8 cellular contexts compared by ENCODE assay signal in the genomic region with DNA sequence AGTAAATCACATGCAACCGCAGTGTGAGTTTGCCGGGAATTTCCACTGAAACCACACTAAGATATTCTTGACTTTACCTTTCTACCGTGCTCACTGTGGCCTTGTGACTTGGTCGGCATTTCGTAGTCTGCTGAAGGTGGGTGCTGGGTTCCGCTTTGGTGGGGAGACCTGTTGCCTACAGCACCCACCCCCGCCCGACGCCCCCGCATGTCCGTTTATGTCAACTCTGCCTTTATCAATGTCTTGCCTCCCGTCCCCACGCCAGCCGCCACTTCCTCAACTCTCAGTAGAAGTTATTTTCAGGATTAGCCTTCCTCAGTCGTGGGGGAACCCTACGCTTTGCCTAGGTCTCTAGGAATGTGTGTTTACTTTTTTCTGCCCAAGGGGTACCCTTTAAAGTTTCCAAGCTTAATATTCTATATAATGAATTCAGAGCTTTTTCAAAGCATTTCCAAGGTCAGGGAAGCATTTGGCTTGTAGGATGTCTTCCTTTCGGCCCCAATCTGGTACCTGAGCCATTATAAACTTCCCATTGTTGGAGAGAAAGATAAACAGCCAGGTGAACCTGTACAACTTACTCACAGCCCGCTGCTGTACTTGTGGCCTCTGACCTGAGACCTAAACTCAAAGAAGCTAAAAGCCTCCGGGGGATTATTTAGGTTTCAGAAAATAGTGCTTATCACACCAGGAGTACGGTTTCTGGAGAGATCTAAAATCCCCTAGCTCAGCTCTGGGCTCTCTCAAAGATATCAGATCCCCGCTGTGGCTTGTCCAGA. TPM values are rescaled to one million over a fixed set of nuclear protein-coding genes. Genes with fewer than 3 reads are reported as not detected.
DNase-seq lines count a peak whose midpoint lies in the region; ATAC-seq, FAIRE-seq and TF ChIP-seq lines count a peak whose summit lies in the region.

No MANE protein-coding gene starts in this region.

- H3K36me3 Mint-ChIP-seq in CD8-positive, alpha-beta T cell = no peaks in the 10 kb centered on the region
- no peaks in the 10 kb centered on the region; the same call in 2 of the 3 replicates for H3K36me3 Mint-ChIP-seq in GM23338 (ENCODE audit: low read depth)

- no peak for FAIRE-seq in RCC 7860 (lab: Jason Lieb, UNC)

- H3K27me3 Mint-ChIP-seq in CD8-positive, alpha-beta T cell (ENCODE audit: low read depth) = no peaks in the 10 kb centered on the region
- H3K27me3 Mint-ChIP-seq in GM23338 (ENCODE audit: insufficient read depth, low read depth, poor library complexity) = peaks cover 2% of the 10 kb centered on the region

- POLR2A ChIA-PET in CD8-positive, alpha-beta T cell (lab: Charles Lee) = interaction anchor here (0.8 kb wide), 1 partner anchor 10 kb away, joined by 3 read pairs; no protein-coding TSS in a partner anchor

- H3K27me3 ChIP-seq in CD8-positive, alpha-beta T cell (ENCODE audit: insufficient read depth, low read length) = no peaks in the 10 kb centered on the region
- H3K27me3 ChIP-seq in GM23338 (ENCODE audit: insufficient read depth) (no peaks in the 10 kb centered on the region), osteoblast (ENCODE audit: insufficient read depth, low read length) (no peaks in the 10 kb centered on the region), psoas muscle (ENCODE audit: insufficient read depth in 3 of 3, low read length in 2 of 3) (no peaks in the 10 kb centered on the region)

- H3K9me3 ChIP-seq in CD8-positive, alpha-beta T cell (ENCODE audit: low read length) = no peaks in the 10 kb centered on the region
- H3K9me3 ChIP-seq in osteoblast (ENCODE audit: low read depth, low read length) (no peaks in the 10 kb centered on the region), psoas muscle (no peaks in the 10 kb centered on the region)

- H3K4me3 Mint-ChIP-seq in CD8-positive, alpha-beta T cell = peak overlapping the region; percentile 72
- no peak overlapping the region for H3K4me3 Mint-ChIP-seq in GM23338

- WGBS in psoas muscle, 3 donors = 80 to 84% (median 83%) methylated on average over 21 of the region's 21 CpGs

- peaks cover 23% of the 10 kb centered on the region for H3K4me1 Mint-ChIP-seq in CD8-positive, alpha-beta T cell (ENCODE audit: low read depth)
- H3K4me1 Mint-ChIP-seq in GM23338 = peaks cover 16% of the 10 kb centered on the region

- DNase-seq in CD8-positive, alpha-beta T cell = peak; percentile 8 to 75 (median 50)
- no peak for DNase-seq in GM23338 (ENCODE audit: low spot score)
- peak; percentile 64 for DNase-seq in RCC 7860 (ENCODE audit: low spot score)
- DNase-seq in activated gamma-delta T cell treated with anti-CD3 and anti-CD28 coated beads, Interleukin-2, amount 50 U/mL, for 16 hours (ENCODE audit: low read depth) = peak; percentile 53
- peak; percentile 77 for DNase-seq in renal cortical epithelial cell (ENCODE audit: low read depth)
- no peak for DNase-seq in mesenteric fat pad (ENCODE audit: low spot score)
- no peak for DNase-seq in osteoblast (ENCODE audit: insufficient read length, low spot score, missing footprints)
- no peak for DNase-seq in psoas muscle

- H3K9me2 ChIP-seq in GM23338 (ENCODE audit: insufficient read depth) = no peaks in the 10 kb centered on the region

- H3K4me2 ChIP-seq in GM23338 (no peak overlapping the region), osteoblast (ENCODE audit: insufficient read depth, low read length) (no peak overlapping the region)

- H4K20me1 ChIP-seq in GM23338 (replicated peaks; ENCODE audit: insufficient read depth) (no peaks in the 10 kb centered on the region), osteoblast (ENCODE audit: insufficient read depth, low read length) (no peaks in the 10 kb centered on the region)

- ATAC-seq in CD8-positive, alpha-beta T cell = peak; percentile 88
- ATAC-seq in GM23338 (no peak), psoas muscle (no peak)

- H3F3A ChIP-seq in GM23338 (replicated peaks; ENCODE audit: low read depth) = no peaks in the 10 kb centered on the region

- no peak overlapping the region for H3K27ac ChIP-seq in CD8-positive, alpha-beta T cell (ENCODE audit: low read depth, low read length)
- H3K27ac ChIP-seq in GM23338 (ENCODE audit: low read depth) (peak overlapping the region; percentile 74; the same call in 1 of the 2 replicates), osteoblast (ENCODE audit: low read depth, low read length) (no peak overlapping the region), psoas muscle (no peak overlapping the region)

- peaks cover 13% of the 10 kb centered on the region for H3K4me1 ChIP-seq in CD8-positive, alpha-beta T cell (ENCODE audit: insufficient read depth, low read length)
- peaks cover 7% of the 10 kb centered on the region; the same call in 1 of the 2 replicates for H3K4me1 ChIP-seq in GM23338 (ENCODE audit: insufficient read depth)
- H3K4me1 ChIP-seq in osteoblast (ENCODE audit: insufficient read depth, low read length) = no peaks in the 10 kb centered on the region
- H3K4me1 ChIP-seq in psoas muscle = no peaks in the 10 kb centered on the region

- H3K9me3 Mint-ChIP-seq in CD8-positive, alpha-beta T cell = no peaks in the 10 kb centered on the region
- H3K9me3 Mint-ChIP-seq in GM23338 = no peaks in the 10 kb centered on the region

- CTCF ChIA-PET in CD8-positive, alpha-beta T cell (lab: Charles Lee) = interaction anchor here (0.6 kb wide), 1 partner anchor 62 kb away, joined by 3 read pairs; no protein-coding TSS in a partner anchor

- peak overlapping the region; percentile 39 for H3K4me3 ChIP-seq in CD8-positive, alpha-beta T cell (ENCODE audit: low read depth, low read length)
- H3K4me3 ChIP-seq in GM23338 (no peak overlapping the region), osteoblast (ENCODE audit: insufficient read depth, low read length) (no peak overlapping the region), psoas muscle (no peak overlapping the region)

- no peak for TF ChIP-seq CTCF in CD8-positive, alpha-beta T cell (IDR thresholded peaks at IDR 0.05)
- TF ChIP-seq CTCF in GM23338 (conservative IDR thresholded peaks at IDR 0.05; ENCODE audit: low read depth in 2 of 2) (no peak), osteoblast (IDR thresholded peaks at IDR 0.05; ENCODE audit: extremely low read depth, low read depth, low read length) (no peak), psoas muscle (IDR thresholded peaks at IDR 0.05) (no peak)

- intact Hi-C loops in CD8-positive, alpha-beta T cell (cut with DNase I, micrococcal nuclease) = no loop called here
- intact Hi-C loops in psoas muscle (cut with DNase I) = no loop called here

- no peak overlapping the region for H2AFZ ChIP-seq in GM23338
- no peak overlapping the region for H2AFZ ChIP-seq in osteoblast (ENCODE audit: low read length)

- H3K36me3 ChIP-seq in CD8-positive, alpha-beta T cell (ENCODE audit: insufficient read depth, low read length) = no peaks in the 10 kb centered on the region
- no peaks in the 10 kb centered on the region for H3K36me3 ChIP-seq in GM23338 (ENCODE audit: insufficient read depth)
- no peaks in the 10 kb centered on the region for H3K36me3 ChIP-seq in osteoblast (ENCODE audit: insufficient read depth, low read length)
- H3K36me3 ChIP-seq in psoas muscle (ENCODE audit: insufficient read depth in 1 of 2, low read depth in 1 of 2) = no peaks in the 10 kb centered on the region

- peak overlapping the region; percentile 79 for H3K27ac Mint-ChIP-seq in CD8-positive, alpha-beta T cell
- H3K27ac Mint-ChIP-seq in GM23338 = peak overlapping the region; percentile 56; the same call in 1 of the 2 replicates

- H3K79me2 ChIP-seq in GM23338 (replicated peaks; ENCODE audit: insufficient read depth) (no peaks in the 10 kb centered on the region), osteoblast (ENCODE audit: insufficient read depth, low read length) (no peaks in the 10 kb centered on the region)

TF ChIP-seq in GM23338, 12 proteins besides CTCF, POLR2A, EP300 and RAD21 (continues in another document):
- TF ChIP-seq STAT1 (IDR thresholded peaks at IDR 0.05; ENCODE audit: unreplicated experiment) = no peak
- TF ChIP-seq JUNB (IDR thresholded peaks at IDR 0.05; ENCODE audit: unreplicated experiment) = no peak
- no peak for TF ChIP-seq CREB1 (CRISPR knock-in tag; IDR thresholded peaks at IDR 0.05; ENCODE audit: low read depth)
- TF ChIP-seq, protein P1, sequence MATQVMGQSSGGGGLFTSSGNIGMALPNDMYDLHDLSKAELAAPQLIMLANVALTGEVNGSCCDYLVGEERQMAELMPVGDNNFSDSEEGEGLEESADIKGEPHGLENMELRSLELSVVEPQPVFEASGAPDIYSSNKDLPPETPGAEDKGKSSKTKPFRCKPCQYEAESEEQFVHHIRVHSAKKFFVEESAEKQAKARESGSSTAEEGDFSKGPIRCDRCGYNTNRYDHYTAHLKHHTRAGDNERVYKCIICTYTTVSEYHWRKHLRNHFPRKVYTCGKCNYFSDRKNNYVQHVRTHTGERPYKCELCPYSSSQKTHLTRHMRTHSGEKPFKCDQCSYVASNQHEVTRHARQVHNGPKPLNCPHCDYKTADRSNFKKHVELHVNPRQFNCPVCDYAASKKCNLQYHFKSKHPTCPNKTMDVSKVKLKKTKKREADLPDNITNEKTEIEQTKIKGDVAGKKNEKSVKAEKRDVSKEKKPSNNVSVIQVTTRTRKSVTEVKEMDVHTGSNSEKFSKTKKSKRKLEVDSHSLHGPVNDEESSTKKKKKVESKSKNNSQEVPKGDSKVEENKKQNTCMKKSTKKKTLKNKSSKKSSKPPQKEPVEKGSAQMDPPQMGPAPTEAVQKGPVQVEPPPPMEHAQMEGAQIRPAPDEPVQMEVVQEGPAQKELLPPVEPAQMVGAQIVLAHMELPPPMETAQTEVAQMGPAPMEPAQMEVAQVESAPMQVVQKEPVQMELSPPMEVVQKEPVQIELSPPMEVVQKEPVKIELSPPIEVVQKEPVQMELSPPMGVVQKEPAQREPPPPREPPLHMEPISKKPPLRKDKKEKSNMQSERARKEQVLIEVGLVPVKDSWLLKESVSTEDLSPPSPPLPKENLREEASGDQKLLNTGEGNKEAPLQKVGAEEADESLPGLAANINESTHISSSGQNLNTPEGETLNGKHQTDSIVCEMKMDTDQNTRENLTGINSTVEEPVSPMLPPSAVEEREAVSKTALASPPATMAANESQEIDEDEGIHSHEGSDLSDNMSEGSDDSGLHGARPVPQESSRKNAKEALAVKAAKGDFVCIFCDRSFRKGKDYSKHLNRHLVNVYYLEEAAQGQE (IDR thresholded peaks at IDR 0.05; ENCODE audit: unreplicated experiment) = no peak

RNA-seq across cellular contexts. Expression of a gene that starts 54.2 kb away (rescaled TPM):
- 10 to 100 TPM; 13.7 to 16.0 TPM for total RNA-seq in CD8-positive, alpha-beta T cell
- 42.8 and 62.0 TPM in 2 replicates for total RNA-seq in GM23338 (2014; rRNA removed; shearing (Covaris generic))
- polyA plus RNA-seq in GM23338 (2016; fragmentation: Nextera tagmentation; extraction: Ambion mirVana) = 57.7 and 70.4 TPM in 2 replicates
- 18.2 and 18.4 TPM in 2 replicates for total RNA-seq in renal cortical epithelial cell
- 11.0 TPM for total RNA-seq in mesenteric fat pad
- total RNA-seq in osteoblast = 18.8 and 25.3 TPM in 2 replicates
- total RNA-seq in psoas muscle = 10 to 100 TPM in 3 of 4 donors, 1 to 10 TPM in 1; 9.4 to 12.0 (median 10.3) TPM
- 10 to 100 TPM; 14.8 to 19.4 (median 17.4) TPM for polyA plus RNA-seq in psoas muscle

Comparison
In these comparisons a context has a peak if more than half of its experiments do, and no peak if none do; other contexts are left out.
1. DNase-seq: peak in CD8-positive, alpha-beta T cell (7 of 7), RCC 7860 (single experiment), activated gamma-delta T cell treated with anti-CD3 and anti-CD28 coated beads, Interleukin-2, amount 50 U/mL, for 16 hours (single experiment) and renal cortical epithelial cell (single experiment); none in GM23338 (single experiment), mesenteric fat pad (single experiment), osteoblast (single experiment) and psoas muscle (0 of 2).